In the genomic region with DNA sequence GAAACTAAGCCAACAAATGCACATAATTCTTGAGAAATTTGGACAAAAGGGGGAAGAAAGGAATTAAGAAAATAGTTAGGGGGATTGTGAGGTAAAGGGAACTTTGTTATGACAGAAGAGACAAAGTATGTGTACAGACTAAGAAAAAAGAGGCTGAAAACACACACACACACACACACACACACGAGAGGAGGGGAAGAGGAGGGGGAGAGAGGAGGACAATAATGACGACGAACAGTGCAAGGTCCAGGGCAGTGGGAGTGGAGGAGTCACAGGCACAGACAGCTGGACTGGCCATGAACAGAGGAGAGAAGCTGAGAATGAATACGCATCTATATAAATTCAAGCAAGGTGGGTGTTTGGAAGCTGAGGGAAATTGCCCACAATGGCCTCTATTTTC, we compare ENCODE assay signal across 1 cellular context.
TF ChIP-seq lines count a peak whose summit lies in the region.

No MANE protein-coding gene starts in this region.

TF ChIP-seq in HepG2, 621 proteins besides CTCF, POLR2A, EP300 and RAD21 (continued from another document):
- TF ChIP-seq, protein P1, sequence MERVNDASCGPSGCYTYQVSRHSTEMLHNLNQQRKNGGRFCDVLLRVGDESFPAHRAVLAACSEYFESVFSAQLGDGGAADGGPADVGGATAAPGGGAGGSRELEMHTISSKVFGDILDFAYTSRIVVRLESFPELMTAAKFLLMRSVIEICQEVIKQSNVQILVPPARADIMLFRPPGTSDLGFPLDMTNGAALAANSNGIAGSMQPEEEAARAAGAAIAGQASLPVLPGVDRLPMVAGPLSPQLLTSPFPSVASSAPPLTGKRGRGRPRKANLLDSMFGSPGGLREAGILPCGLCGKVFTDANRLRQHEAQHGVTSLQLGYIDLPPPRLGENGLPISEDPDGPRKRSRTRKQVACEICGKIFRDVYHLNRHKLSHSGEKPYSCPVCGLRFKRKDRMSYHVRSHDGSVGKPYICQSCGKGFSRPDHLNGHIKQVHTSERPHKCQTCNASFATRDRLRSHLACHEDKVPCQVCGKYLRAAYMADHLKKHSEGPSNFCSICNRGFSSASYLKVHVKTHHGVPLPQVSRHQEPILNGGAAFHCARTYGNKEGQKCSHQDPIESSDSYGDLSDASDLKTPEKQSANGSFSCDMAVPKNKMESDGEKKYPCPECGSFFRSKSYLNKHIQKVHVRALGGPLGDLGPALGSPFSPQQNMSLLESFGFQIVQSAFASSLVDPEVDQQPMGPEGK (CRISPR knock-in tag; IDR thresholded peaks at IDR 0.05): peak; percentile 18; the same call in 1 of the 2 replicates
- TF ChIP-seq, protein P2, sequence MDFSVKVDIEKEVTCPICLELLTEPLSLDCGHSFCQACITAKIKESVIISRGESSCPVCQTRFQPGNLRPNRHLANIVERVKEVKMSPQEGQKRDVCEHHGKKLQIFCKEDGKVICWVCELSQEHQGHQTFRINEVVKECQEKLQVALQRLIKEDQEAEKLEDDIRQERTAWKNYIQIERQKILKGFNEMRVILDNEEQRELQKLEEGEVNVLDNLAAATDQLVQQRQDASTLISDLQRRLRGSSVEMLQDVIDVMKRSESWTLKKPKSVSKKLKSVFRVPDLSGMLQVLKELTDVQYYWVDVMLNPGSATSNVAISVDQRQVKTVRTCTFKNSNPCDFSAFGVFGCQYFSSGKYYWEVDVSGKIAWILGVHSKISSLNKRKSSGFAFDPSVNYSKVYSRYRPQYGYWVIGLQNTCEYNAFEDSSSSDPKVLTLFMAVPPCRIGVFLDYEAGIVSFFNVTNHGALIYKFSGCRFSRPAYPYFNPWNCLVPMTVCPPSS (IDR thresholded peaks at IDR 0.05): no peak
- TF ChIP-seq NFKB2 (CRISPR knock-in tag; IDR thresholded peaks at IDR 0.05; ENCODE audit: borderline replicate concordance) (no peak), ZSCAN20 (CRISPR knock-in tag; IDR thresholded peaks at IDR 0.05; ENCODE audit: borderline replicate concordance) (no peak), ZFP62 (CRISPR knock-in tag; IDR thresholded peaks at IDR 0.05) (no peak), MBD4 (IDR thresholded peaks at IDR 0.05; ENCODE audit: borderline replicate concordance, low read length) (no peak), CREM (IDR thresholded peaks at IDR 0.05) (peak; percentile 76), CREM (CRISPR knock-in tag; IDR thresholded peaks at IDR 0.05) (no peak), MLLT10 (CRISPR knock-in tag; IDR thresholded peaks at IDR 0.05) (no peak), NONO (IDR thresholded peaks at IDR 0.05) (no peak), NONO (CRISPR knock-in tag; conservative IDR thresholded peaks at IDR 0.05) (peak; percentile 84), ZNF30 (CRISPR knock-in tag; IDR thresholded peaks at IDR 0.05) (no peak), ZNF552 (CRISPR knock-in tag; IDR thresholded peaks at IDR 0.05; ENCODE audit: borderline replicate concordance) (no peak; the same call in 1 of the 2 replicates), KDM5A (IDR thresholded peaks at IDR 0.05; ENCODE audit: borderline replicate concordance, low read length) (no peak; the same call in 1 of the 2 replicates)
- TF ChIP-seq, protein P3, sequence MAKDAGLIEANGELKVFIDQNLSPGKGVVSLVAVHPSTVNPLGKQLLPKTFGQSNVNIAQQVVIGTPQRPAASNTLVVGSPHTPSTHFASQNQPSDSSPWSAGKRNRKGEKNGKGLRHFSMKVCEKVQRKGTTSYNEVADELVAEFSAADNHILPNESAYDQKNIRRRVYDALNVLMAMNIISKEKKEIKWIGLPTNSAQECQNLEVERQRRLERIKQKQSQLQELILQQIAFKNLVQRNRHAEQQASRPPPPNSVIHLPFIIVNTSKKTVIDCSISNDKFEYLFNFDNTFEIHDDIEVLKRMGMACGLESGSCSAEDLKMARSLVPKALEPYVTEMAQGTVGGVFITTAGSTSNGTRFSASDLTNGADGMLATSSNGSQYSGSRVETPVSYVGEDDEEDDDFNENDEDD (CRISPR knock-in tag; IDR thresholded peaks at IDR 0.05; ENCODE audit: borderline replicate concordance): no peak
- TF ChIP-seq, protein P4, sequence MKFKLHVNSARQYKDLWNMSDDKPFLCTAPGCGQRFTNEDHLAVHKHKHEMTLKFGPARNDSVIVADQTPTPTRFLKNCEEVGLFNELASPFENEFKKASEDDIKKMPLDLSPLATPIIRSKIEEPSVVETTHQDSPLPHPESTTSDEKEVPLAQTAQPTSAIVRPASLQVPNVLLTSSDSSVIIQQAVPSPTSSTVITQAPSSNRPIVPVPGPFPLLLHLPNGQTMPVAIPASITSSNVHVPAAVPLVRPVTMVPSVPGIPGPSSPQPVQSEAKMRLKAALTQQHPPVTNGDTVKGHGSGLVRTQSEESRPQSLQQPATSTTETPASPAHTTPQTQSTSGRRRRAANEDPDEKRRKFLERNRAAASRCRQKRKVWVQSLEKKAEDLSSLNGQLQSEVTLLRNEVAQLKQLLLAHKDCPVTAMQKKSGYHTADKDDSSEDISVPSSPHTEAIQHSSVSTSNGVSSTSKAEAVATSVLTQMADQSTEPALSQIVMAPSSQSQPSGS (CRISPR knock-in tag; IDR thresholded peaks at IDR 0.05): no peak; the same call in 1 of the 2 replicates
